ENCODE assay signal across 1 cellular context in genomic region chr13:44989071-44989889, GRCh38.
TF ChIP-seq lines count a peak whose summit lies in the region.

A gene with protein sequence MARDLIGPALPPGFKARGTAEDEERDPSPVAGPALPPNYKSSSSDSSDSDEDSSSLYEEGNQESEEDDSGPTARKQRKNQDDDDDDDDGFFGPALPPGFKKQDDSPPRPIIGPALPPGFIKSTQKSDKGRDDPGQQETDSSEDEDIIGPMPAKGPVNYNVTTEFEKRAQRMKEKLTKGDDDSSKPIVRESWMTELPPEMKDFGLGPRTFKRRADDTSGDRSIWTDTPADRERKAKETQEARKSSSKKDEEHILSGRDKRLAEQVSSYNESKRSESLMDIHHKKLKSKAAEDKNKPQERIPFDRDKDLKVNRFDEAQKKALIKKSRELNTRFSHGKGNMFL (plus strand): TSS chr13:44989538. CDS start chr13:44989655, 117 bp downstream.
Gene NUFIP1, minus strand, starts transcription at chr13:44989471. Its CDS starts 35 bp downstream, at chr13:44989436.

TF ChIP-seq in HepG2, 621 proteins besides CTCF, POLR2A, EP300 and RAD21 (continued from another document and continues in another):
- TF ChIP-seq, protein P1, sequence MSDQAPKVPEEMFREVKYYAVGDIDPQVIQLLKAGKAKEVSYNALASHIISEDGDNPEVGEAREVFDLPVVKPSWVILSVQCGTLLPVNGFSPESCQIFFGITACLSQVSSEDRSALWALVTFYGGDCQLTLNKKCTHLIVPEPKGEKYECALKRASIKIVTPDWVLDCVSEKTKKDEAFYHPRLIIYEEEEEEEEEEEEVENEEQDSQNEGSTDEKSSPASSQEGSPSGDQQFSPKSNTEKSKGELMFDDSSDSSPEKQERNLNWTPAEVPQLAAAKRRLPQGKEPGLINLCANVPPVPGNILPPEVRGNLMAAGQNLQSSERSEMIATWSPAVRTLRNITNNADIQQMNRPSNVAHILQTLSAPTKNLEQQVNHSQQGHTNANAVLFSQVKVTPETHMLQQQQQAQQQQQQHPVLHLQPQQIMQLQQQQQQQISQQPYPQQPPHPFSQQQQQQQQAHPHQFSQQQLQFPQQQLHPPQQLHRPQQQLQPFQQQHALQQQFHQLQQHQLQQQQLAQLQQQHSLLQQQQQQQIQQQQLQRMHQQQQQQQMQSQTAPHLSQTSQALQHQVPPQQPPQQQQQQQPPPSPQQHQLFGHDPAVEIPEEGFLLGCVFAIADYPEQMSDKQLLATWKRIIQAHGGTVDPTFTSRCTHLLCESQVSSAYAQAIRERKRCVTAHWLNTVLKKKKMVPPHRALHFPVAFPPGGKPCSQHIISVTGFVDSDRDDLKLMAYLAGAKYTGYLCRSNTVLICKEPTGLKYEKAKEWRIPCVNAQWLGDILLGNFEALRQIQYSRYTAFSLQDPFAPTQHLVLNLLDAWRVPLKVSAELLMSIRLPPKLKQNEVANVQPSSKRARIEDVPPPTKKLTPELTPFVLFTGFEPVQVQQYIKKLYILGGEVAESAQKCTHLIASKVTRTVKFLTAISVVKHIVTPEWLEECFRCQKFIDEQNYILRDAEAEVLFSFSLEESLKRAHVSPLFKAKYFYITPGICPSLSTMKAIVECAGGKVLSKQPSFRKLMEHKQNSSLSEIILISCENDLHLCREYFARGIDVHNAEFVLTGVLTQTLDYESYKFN (CRISPR knock-in tag; conservative IDR thresholded peaks at IDR 0.05) = no peak
- TF ChIP-seq, protein P2, sequence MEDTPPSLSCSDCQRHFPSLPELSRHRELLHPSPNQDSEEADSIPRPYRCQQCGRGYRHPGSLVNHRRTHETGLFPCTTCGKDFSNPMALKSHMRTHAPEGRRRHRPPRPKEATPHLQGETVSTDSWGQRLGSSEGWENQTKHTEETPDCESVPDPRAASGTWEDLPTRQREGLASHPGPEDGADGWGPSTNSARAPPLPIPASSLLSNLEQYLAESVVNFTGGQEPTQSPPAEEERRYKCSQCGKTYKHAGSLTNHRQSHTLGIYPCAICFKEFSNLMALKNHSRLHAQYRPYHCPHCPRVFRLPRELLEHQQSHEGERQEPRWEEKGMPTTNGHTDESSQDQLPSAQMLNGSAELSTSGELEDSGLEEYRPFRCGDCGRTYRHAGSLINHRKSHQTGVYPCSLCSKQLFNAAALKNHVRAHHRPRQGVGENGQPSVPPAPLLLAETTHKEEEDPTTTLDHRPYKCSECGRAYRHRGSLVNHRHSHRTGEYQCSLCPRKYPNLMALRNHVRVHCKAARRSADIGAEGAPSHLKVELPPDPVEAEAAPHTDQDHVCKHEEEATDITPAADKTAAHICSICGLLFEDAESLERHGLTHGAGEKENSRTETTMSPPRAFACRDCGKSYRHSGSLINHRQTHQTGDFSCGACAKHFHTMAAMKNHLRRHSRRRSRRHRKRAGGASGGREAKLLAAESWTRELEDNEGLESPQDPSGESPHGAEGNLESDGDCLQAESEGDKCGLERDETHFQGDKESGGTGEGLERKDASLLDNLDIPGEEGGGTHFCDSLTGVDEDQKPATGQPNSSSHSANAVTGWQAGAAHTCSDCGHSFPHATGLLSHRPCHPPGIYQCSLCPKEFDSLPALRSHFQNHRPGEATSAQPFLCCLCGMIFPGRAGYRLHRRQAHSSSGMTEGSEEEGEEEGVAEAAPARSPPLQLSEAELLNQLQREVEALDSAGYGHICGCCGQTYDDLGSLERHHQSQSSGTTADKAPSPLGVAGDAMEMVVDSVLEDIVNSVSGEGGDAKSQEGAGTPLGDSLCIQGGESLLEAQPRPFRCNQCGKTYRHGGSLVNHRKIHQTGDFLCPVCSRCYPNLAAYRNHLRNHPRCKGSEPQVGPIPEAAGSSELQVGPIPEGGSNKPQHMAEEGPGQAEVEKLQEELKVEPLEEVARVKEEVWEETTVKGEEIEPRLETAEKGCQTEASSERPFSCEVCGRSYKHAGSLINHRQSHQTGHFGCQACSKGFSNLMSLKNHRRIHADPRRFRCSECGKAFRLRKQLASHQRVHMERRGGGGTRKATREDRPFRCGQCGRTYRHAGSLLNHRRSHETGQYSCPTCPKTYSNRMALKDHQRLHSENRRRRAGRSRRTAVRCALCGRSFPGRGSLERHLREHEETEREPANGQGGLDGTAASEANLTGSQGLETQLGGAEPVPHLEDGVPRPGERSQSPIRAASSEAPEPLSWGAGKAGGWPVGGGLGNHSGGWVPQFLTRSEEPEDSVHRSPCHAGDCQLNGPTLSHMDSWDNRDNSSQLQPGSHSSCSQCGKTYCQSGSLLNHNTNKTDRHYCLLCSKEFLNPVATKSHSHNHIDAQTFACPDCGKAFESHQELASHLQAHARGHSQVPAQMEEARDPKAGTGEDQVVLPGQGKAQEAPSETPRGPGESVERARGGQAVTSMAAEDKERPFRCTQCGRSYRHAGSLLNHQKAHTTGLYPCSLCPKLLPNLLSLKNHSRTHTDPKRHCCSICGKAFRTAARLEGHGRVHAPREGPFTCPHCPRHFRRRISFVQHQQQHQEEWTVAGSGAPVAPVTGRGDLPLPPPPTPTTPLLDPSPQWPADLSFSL (CRISPR knock-in tag; IDR thresholded peaks at IDR 0.05) = no peak
- TF ChIP-seq NR2F1 (CRISPR knock-in tag; IDR thresholded peaks at IDR 0.05) (no peak), ZBED4 (CRISPR knock-in tag; IDR thresholded peaks at IDR 0.05; ENCODE audit: borderline replicate concordance) (no peak), SRF (IDR thresholded peaks at IDR 0.05; ENCODE audit: low read depth, low read length) (peak; percentile 70; the same call in 1 of the 2 replicates), ZBTB7A (CRISPR knock-in tag; IDR thresholded peaks at IDR 0.05) (no peak), YEATS2 (CRISPR knock-in tag; IDR thresholded peaks at IDR 0.05; ENCODE audit: borderline replicate concordance) (peak; percentile 93), MEIS1 (CRISPR knock-in tag; IDR thresholded peaks at IDR 0.05; ENCODE audit: borderline replicate concordance) (0 out of 2 replicates have a peak, but pooled peaks have one; percentile 59), KLF9 (CRISPR knock-in tag; IDR thresholded peaks at IDR 0.05; ENCODE audit: low read depth) (no peak), FOXA1 (IDR thresholded peaks at IDR 0.05) (no peak), FOXA1 (CRISPR knock-in tag; IDR thresholded peaks at IDR 0.05) (no peak), TCF7L2 (IDR thresholded peaks at IDR 0.05; ENCODE audit: low read depth, low read length) (no peak), HOMEZ (CRISPR knock-in tag; IDR thresholded peaks at IDR 0.05; ENCODE audit: low read depth) (no peak), TAF1 (CRISPR knock-in tag; IDR thresholded peaks at IDR 0.05) (peak; percentile 81), FOXK2 (IDR thresholded peaks at IDR 0.05) (peak; percentile 50; the same call in 1 of the 2 replicates), FOXA3 (CRISPR knock-in tag; IDR thresholded peaks at IDR 0.05) (peak; percentile 47; the same call in 1 of the 2 replicates), ZBTB1 (CRISPR knock-in tag; IDR thresholded peaks at IDR 0.05; ENCODE audit: borderline replicate concordance) (no peak), TBL1XR1 (IDR thresholded peaks at IDR 0.05; ENCODE audit: borderline replicate concordance, low read length, partially characterized antibody) (no peak), ZNF337 (CRISPR knock-in tag; IDR thresholded peaks at IDR 0.05; ENCODE audit: borderline replicate concordance, low read depth) (no peak), ZNF605 (CRISPR knock-in tag; IDR thresholded peaks at IDR 0.05) (peak; percentile 58; the same call in 1 of the 2 replicates), DRAP1 (CRISPR knock-in tag; IDR thresholded peaks at IDR 0.05) (peak; percentile 87), HIVEP1 (CRISPR knock-in tag; IDR thresholded peaks at IDR 0.05) (no peak; the same call in 1 of the 2 replicates), NBN (conservative IDR thresholded peaks at IDR 0.05) (no peak), MBD4 (IDR thresholded peaks at IDR 0.05; ENCODE audit: borderline replicate concordance, low read length) (no peak), ZKSCAN5 (CRISPR knock-in tag; IDR thresholded peaks at IDR 0.05) (no peak), BHLHE40 (IDR thresholded peaks at IDR 0.05; ENCODE audit: low read length) (peak; percentile 95)
- TF ChIP-seq, protein P3, sequence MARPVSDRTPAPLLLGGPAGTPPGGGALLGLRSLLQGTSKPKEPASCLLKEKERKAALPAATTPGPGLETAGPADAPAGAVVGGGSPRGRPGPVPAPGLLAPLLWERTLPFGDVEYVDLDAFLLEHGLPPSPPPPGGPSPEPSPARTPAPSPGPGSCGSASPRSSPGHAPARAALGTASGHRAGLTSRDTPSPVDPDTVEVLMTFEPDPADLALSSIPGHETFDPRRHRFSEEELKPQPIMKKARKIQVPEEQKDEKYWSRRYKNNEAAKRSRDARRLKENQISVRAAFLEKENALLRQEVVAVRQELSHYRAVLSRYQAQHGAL (CRISPR knock-in tag; IDR thresholded peaks at IDR 0.05; ENCODE audit: not compliant biosample characterization) = no peak
- TF ChIP-seq, protein P4, sequence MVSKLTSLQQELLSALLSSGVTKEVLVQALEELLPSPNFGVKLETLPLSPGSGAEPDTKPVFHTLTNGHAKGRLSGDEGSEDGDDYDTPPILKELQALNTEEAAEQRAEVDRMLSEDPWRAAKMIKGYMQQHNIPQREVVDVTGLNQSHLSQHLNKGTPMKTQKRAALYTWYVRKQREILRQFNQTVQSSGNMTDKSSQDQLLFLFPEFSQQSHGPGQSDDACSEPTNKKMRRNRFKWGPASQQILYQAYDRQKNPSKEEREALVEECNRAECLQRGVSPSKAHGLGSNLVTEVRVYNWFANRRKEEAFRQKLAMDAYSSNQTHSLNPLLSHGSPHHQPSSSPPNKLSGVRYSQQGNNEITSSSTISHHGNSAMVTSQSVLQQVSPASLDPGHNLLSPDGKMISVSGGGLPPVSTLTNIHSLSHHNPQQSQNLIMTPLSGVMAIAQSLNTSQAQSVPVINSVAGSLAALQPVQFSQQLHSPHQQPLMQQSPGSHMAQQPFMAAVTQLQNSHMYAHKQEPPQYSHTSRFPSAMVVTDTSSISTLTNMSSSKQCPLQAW (CRISPR knock-in tag; IDR thresholded peaks at IDR 0.05) = peak; percentile 21; the same call in 1 of the 2 replicates
- TF ChIP-seq, protein P5, sequence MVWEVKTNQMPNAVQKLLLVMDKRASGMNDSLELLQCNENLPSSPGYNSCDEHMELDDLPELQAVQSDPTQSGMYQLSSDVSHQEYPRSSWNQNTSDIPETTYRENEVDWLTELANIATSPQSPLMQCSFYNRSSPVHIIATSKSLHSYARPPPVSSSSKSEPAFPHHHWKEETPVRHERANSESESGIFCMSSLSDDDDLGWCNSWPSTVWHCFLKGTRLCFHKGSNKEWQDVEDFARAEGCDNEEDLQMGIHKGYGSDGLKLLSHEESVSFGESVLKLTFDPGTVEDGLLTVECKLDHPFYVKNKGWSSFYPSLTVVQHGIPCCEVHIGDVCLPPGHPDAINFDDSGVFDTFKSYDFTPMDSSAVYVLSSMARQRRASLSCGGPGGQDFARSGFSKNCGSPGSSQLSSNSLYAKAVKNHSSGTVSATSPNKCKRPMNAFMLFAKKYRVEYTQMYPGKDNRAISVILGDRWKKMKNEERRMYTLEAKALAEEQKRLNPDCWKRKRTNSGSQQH (CRISPR knock-in tag; IDR thresholded peaks at IDR 0.05; ENCODE audit: low read depth) = 0 out of 2 replicates have a peak, but pooled peaks have one; percentile 41
